27 cellular contexts compared by ENCODE assay signal in genomic region chr1:113124366-113124765, GRCh38. TPM values are rescaled to one million over a fixed set of nuclear protein-coding genes. Genes with fewer than 3 reads are reported as not detected.
DNase-seq lines count a peak whose midpoint lies in the region; ATAC-seq, FAIRE-seq and TF ChIP-seq lines count a peak whose summit lies in the region.
"Had no signal": no experiment of that assay in that cellular context is flagged by ENCODE, and none has a peak within 500 bp of the region (broad histone marks: within the 10 kb centered on the region; RNA-seq: fewer than 3 reads in every experiment).

No MANE protein-coding gene starts in this region.

- no peak overlapping the region for H2AFZ ChIP-seq in HepG2 (ENCODE audit: low read length)
- no peak overlapping the region for H2AFZ ChIP-seq in smooth muscle cell (ENCODE audit: low read depth)
- H2AFZ ChIP-seq: GM23248 had no signal

- H3K9ac ChIP-seq in HepG2 (ENCODE audit: insufficient read depth, low read depth, low read length) = no peak overlapping the region
- no peak overlapping the region for H3K9ac ChIP-seq in muscle layer of colon (ENCODE audit: low read length)
- H3K9ac ChIP-seq in smooth muscle cell (ENCODE audit: low read depth) = no peak overlapping the region
- H3K9ac ChIP-seq: GM23248 had no signal

- H3K27me3 Mint-ChIP-seq in activated T-helper 1 cell treated with anti-CD3 and anti-CD28 coated beads, Interleukin-12 subunit alpha, Interleukin-12 subunit beta, Interleukin-2, Interleukin-4 antibody, amounts not matched to agents 30 ng/mL and 10 ng/mL and 1 ng/mL, durations not matched to agents 14 hours and 24 hours and 36 hours (ENCODE audit: insufficient read depth) = no peaks in the 10 kb centered on the region
- H3K27me3 Mint-ChIP-seq in stimulated activated memory B cell treated with anti-CD40 and anti-IgM and Interleukin-4, amounts not matched to agents 10 μg/mL and 1 μg/mL and 100 μg/mL, for 72 hours = no peaks in the 10 kb centered on the region
- H3K27me3 Mint-ChIP-seq: B cell had no signal

- H3K4me1 ChIP-seq in HepG2 (ENCODE audit: insufficient read depth, low read length) (peaks cover 18% of the 10 kb centered on the region), right lobe of liver (peaks cover 0 to 27% (median 0%) of the 10 kb centered on the region in 4 donors), muscle layer of colon (ENCODE audit: insufficient read depth, low read length) (peaks cover 9% of the 10 kb centered on the region), smooth muscle cell (ENCODE audit: low read depth) (no peaks in the 10 kb centered on the region)
- H3K4me1 ChIP-seq: Caco-2 had no signal

- no peak for DNase-seq in HepG2 (ENCODE audit: low spot score)
- DNase-seq in right lobe of liver = no peak
- DNase-seq in smooth muscle cell (lab: John Stamatoyannopoulos, UW; ENCODE audit: unreplicated experiment) = no peak
- no peak for DNase-seq in activated T-helper 1 cell treated with anti-CD3 and anti-CD28 coated beads, Interleukin-12 subunit alpha, Interleukin-12 subunit beta, Interleukin-2, Interleukin-4 antibody, amounts not matched to agents 30 ng/mL and 10 ng/mL and 1 ng/mL, durations not matched to agents 14 hours and 24 hours and 36 hours (ENCODE audit: low spot score)
- DNase-seq in T-helper 2 cell = no peak
- DNase-seq: Caco-2; CD8-positive, alpha-beta T cell; DMS79 treated with DMSO at 0.1 percent for 48 hours; GF-D8; H7; KG1; NCI-H1105 treated with DMSO at 0.1 percent for 48 hours; NCI-H1694; NCI-H2029 treated with DMSO at 0.1 percent for 48 hours; NCI-H526 treated with DMSO at 0.1 percent for 48 hours; SHP77 had no signal

- H3K36me3 ChIP-seq in HepG2 (replicated peaks in 1 of 2; ENCODE audit: control insufficient read depth in 1 of 2, insufficient read depth in 2 of 2, low read length in 2 of 2) (peaks cover 13 to 38% of the 10 kb centered on the region in 2 experiments), right lobe of liver (peaks cover 0 to 41% (median 20%) of the 10 kb centered on the region in 4 donors), muscle layer of colon (ENCODE audit: insufficient read depth, low read length) (peaks cover 41% of the 10 kb centered on the region), smooth muscle cell (ENCODE audit: low read depth) (peaks cover 6% of the 10 kb centered on the region)

- TF ChIP-seq EP300 in HepG2 (IDR thresholded peaks at IDR 0.05; ENCODE audit: low read depth in 2 of 2, low read length in 2 of 2) = no peak
- TF ChIP-seq EP300 in HepG2 (CRISPR knock-in tag; IDR thresholded peaks at IDR 0.05; ENCODE audit: borderline replicate concordance) = no peak

- H3K4me3 Mint-ChIP-seq in activated T-helper 1 cell treated with anti-CD3 and anti-CD28 coated beads, Interleukin-12 subunit alpha, Interleukin-12 subunit beta, Interleukin-2, Interleukin-4 antibody, amounts not matched to agents 30 ng/mL and 10 ng/mL and 1 ng/mL, durations not matched to agents 14 hours and 24 hours and 36 hours = no peak overlapping the region
- no peak overlapping the region for H3K4me3 Mint-ChIP-seq in stimulated activated memory B cell treated with anti-CD40 and anti-IgM and Interleukin-4, amounts not matched to agents 10 μg/mL and 1 μg/mL and 100 μg/mL, for 72 hours
- H3K4me3 Mint-ChIP-seq: B cell; CD8-positive, alpha-beta T cell had no signal

- H3K9me3 ChIP-seq in HepG2 (ENCODE audit: low read length) (no peaks in the 10 kb centered on the region), right lobe of liver (no peaks in the 10 kb centered on the region), muscle layer of colon (ENCODE audit: low read length) (no peaks in the 10 kb centered on the region), smooth muscle cell (replicated peaks; ENCODE audit: low read depth) (no peaks in the 10 kb centered on the region)
- H3K9me3 ChIP-seq: Caco-2, MG63 had no signal

- intact Hi-C loops in HepG2 (cut with micrococcal nuclease; ENCODE audit: unreplicated experiment) (no loop called here), right lobe of liver (cut with DNase I) (no loop called here)
- intact Hi-C loops in activated T-helper 1 cell treated with anti-CD3 and anti-CD28 coated beads, Interleukin-12 subunit alpha, Interleukin-12 subunit beta, Interleukin-2, Interleukin-4 antibody, amounts not matched to agents 30 ng/mL and 10 ng/mL and 1 ng/mL, durations not matched to agents 14 hours and 24 hours and 36 hours (cut with micrococcal nuclease) = no loop called here

- no peak for FAIRE-seq in HepG2 (lab: Jason Lieb, UNC)
- FAIRE-seq: GM12892, HTR-8/SVneo had no signal

- WGBS in HepG2 (ENCODE audit: low lambda C conversion rate) = 67% methylated on average over 1 of the region's 1 CpG
- 33% methylated on average over 1 of the region's 1 CpG for WGBS in right lobe of liver (ENCODE audit: insufficient coverage, low coverage, low lambda C conversion rate, missing lambda C conversion rate)
- 56% methylated on average over 1 of the region's 1 CpG for WGBS in smooth muscle cell (ENCODE audit: low lambda C conversion rate)

- ATAC-seq in HepG2 (no peak), right lobe of liver (no peak), GM21360 (IDR thresholded peaks at IDR 0.05; ENCODE audit: unreplicated experiment) (no peak)
- no peak for ATAC-seq in stimulated activated memory B cell treated with anti-CD40 and anti-IgM and Interleukin-4, amounts not matched to agents 10 μg/mL and 1 μg/mL and 100 μg/mL, for 72 hours
- ATAC-seq: CD8-positive, alpha-beta T cell had no signal

- no peaks in the 10 kb centered on the region for H4K20me1 ChIP-seq in HepG2 (ENCODE audit: insufficient read depth, low read length)
- no peaks in the 10 kb centered on the region for H4K20me1 ChIP-seq in smooth muscle cell (ENCODE audit: low read depth)

- H3K27ac ChIP-seq in HepG2 (ENCODE audit: extremely low read length, insufficient read depth, low read length) (no peak overlapping the region), right lobe of liver (no peak overlapping the region), muscle layer of colon (ENCODE audit: low read depth, low read length) (peak overlapping the region; percentile 50), smooth muscle cell (ENCODE audit: low read depth) (peak overlapping the region; percentile 67)
- H3K27ac ChIP-seq: 22Rv1, C4-2B, GM23248, RWPE1 had no signal

- no peak overlapping the region for H3K27ac Mint-ChIP-seq in activated T-helper 1 cell treated with anti-CD3 and anti-CD28 coated beads, Interleukin-12 subunit alpha, Interleukin-12 subunit beta, Interleukin-2, Interleukin-4 antibody, amounts not matched to agents 30 ng/mL and 10 ng/mL and 1 ng/mL, durations not matched to agents 14 hours and 24 hours and 36 hours
- no peak overlapping the region for H3K27ac Mint-ChIP-seq in stimulated activated memory B cell treated with anti-CD40 and anti-IgM and Interleukin-4, amounts not matched to agents 10 μg/mL and 1 μg/mL and 100 μg/mL, for 72 hours
- H3K27ac Mint-ChIP-seq: B cell; CD8-positive, alpha-beta T cell had no signal

- no peaks in the 10 kb centered on the region for H3K4me1 Mint-ChIP-seq in activated T-helper 1 cell treated with anti-CD3 and anti-CD28 coated beads, Interleukin-12 subunit alpha, Interleukin-12 subunit beta, Interleukin-2, Interleukin-4 antibody, amounts not matched to agents 30 ng/mL and 10 ng/mL and 1 ng/mL, durations not matched to agents 14 hours and 24 hours and 36 hours (ENCODE audit: low read depth)
- H3K4me1 Mint-ChIP-seq in stimulated activated memory B cell treated with anti-CD40 and anti-IgM and Interleukin-4, amounts not matched to agents 10 μg/mL and 1 μg/mL and 100 μg/mL, for 72 hours = no peaks in the 10 kb centered on the region
- H3K4me1 Mint-ChIP-seq: B cell had no signal

- no peak overlapping the region for H3K4me3 ChIP-seq in HepG2 (replicated peaks in 1 of 3; ENCODE audit: insufficient read depth in 1 of 3, low read depth in 2 of 3, low read length in 3 of 3)
- no peak overlapping the region for H3K4me3 ChIP-seq in right lobe of liver
- H3K4me3 ChIP-seq in muscle layer of colon (ENCODE audit: low read depth in 1 of 2, low read length in 2 of 2) = no peak overlapping the region
- no peak overlapping the region for H3K4me3 ChIP-seq in smooth muscle cell
- H3K4me3 ChIP-seq: GM23248, MG63 had no signal

- H3F3A ChIP-seq in smooth muscle cell (ENCODE audit: low read depth) = peaks cover 10% of the 10 kb centered on the region

- H3K4me2 ChIP-seq in HepG2 (ENCODE audit: low read depth, low read length) (no peak overlapping the region), smooth muscle cell (peak overlapping the region; percentile 15)

- no peak for TF ChIP-seq RAD21 in HepG2 (CRISPR knock-in tag; IDR thresholded peaks at IDR 0.05)

- TF ChIP-seq CTCF in HepG2 (CRISPR knock-in tag; IDR thresholded peaks at IDR 0.05) (no peak), right lobe of liver (IDR thresholded peaks at IDR 0.05) (no peak), smooth muscle cell (IDR thresholded peaks at IDR 0.05; ENCODE audit: borderline replicate concordance, insufficient read depth, poor library complexity, severe bottlenecking) (no peak)

- no peak for TF ChIP-seq POLR2A in HepG2 (IDR thresholded peaks at IDR 0.05; ENCODE audit: insufficient read depth in 1 of 2, low read depth in 2 of 2, low read length in 2 of 2)
- no peak for TF ChIP-seq POLR2A in right lobe of liver (IDR thresholded peaks at IDR 0.05)

- H3K36me3 Mint-ChIP-seq in activated T-helper 1 cell treated with anti-CD3 and anti-CD28 coated beads, Interleukin-12 subunit alpha, Interleukin-12 subunit beta, Interleukin-2, Interleukin-4 antibody, amounts not matched to agents 30 ng/mL and 10 ng/mL and 1 ng/mL, durations not matched to agents 14 hours and 24 hours and 36 hours (ENCODE audit: low read depth) = peaks cover 33% of the 10 kb centered on the region
- H3K36me3 Mint-ChIP-seq in stimulated activated memory B cell treated with anti-CD40 and anti-IgM and Interleukin-4, amounts not matched to agents 10 μg/mL and 1 μg/mL and 100 μg/mL, for 72 hours = peaks cover 58% of the 10 kb centered on the region

- H3K27me3 ChIP-seq in HepG2 (ENCODE audit: control insufficient read depth in 1 of 2, insufficient read depth in 2 of 2, low read length in 2 of 2) (no peaks in the 10 kb centered on the region), right lobe of liver (no peaks in the 10 kb centered on the region), muscle layer of colon (ENCODE audit: control insufficient read depth in 1 of 2, insufficient read depth in 2 of 2, low read length in 2 of 2) (no peaks in the 10 kb centered on the region), smooth muscle cell (ENCODE audit: low read depth) (no peaks in the 10 kb centered on the region)
- H3K27me3 ChIP-seq: MG63 had no signal

- no peaks in the 10 kb centered on the region for H3K79me2 ChIP-seq in HepG2 (ENCODE audit: insufficient read depth, low read length)
- H3K79me2 ChIP-seq in smooth muscle cell (ENCODE audit: low read depth) = no peaks in the 10 kb centered on the region

- no peaks in the 10 kb centered on the region for H3K9me3 Mint-ChIP-seq in activated T-helper 1 cell treated with anti-CD3 and anti-CD28 coated beads, Interleukin-12 subunit alpha, Interleukin-12 subunit beta, Interleukin-2, Interleukin-4 antibody, amounts not matched to agents 30 ng/mL and 10 ng/mL and 1 ng/mL, durations not matched to agents 14 hours and 24 hours and 36 hours
- H3K9me3 Mint-ChIP-seq in stimulated activated memory B cell treated with anti-CD40 and anti-IgM and Interleukin-4, amounts not matched to agents 10 μg/mL and 1 μg/mL and 100 μg/mL, for 72 hours = no peaks in the 10 kb centered on the region
- H3K9me3 Mint-ChIP-seq: CD8-positive, alpha-beta T cell had no signal

- in situ Hi-C loops in HepG2 (cut with HindIII; ENCODE audit: extremely low pct_ligation_motif_present, low pct_unique_long_range_greater_than_20kb) = no loop called here

- POLR2A ChIA-PET in HepG2 (lab: Yijun Ruan, JAX) = no interaction called here

- TSS peak; percentile 14 for BruUV-seq in HepG2 (replicated peaks; lab: Mats Ljungman, UMichigan)

- CTCF ChIA-PET in HepG2 (lab: Yijun Ruan, JAX; ENCODE audit: low intra/inter-chr PET ratio, low total read pairs) = no interaction called here

RNA-seq across cellular contexts. Expression of gene LRIG2, which starts 51.4 kb away (rescaled TPM):
- total RNA-seq in HepG2 (2016; rRNA removed; fragmentation: Illumina TruSeq; extraction: Trizol) = 3.3 and 8.1 TPM in 2 replicates
- total RNA-seq in HepG2 (2016; cell fraction: cytosol; rRNA removed; fragmentation: Illumina TruSeq; extraction: Trizol; ENCODE audit: low read depth) = 3.3 and 3.6 TPM in 2 replicates
- 4.1 and 7.4 TPM in 2 replicates for total RNA-seq in HepG2 (2016; cell fraction: insoluble cytoplasmic fraction; rRNA removed; fragmentation: Illumina TruSeq; extraction: Trizol)
- total RNA-seq in HepG2 (2016; cell fraction: membrane; rRNA removed; fragmentation: Illumina TruSeq; extraction: Trizol) = 3.8 and 4.3 TPM in 2 replicates
- total RNA-seq in HepG2 (2016; cell fraction: nucleus; rRNA removed; fragmentation: Illumina TruSeq; extraction: Trizol) = 13.3 and 14.4 TPM in 2 replicates
- polyA plus RNA-seq in HepG2 (2011; rRNA removed) = 12.2 and 14.2 TPM in 2 replicates
- polyA plus RNA-seq in HepG2 (2011; cell fraction: cytosol; rRNA removed) = 6.7 and 8.7 TPM in 2 replicates
- polyA plus RNA-seq in HepG2 (2011; cell fraction: nucleus; rRNA removed) = 16.4 and 16.6 TPM in 2 replicates
- polyA plus RNA-seq in HepG2 (2012) = 6.2 and 6.8 TPM in 2 replicates
- 0.43 and 0.47 TPM in 2 replicates for polyA plus RNA-seq in HepG2 (2016; cell fraction: cytosol; fragmentation: Illumina TruSeq; extraction: Trizol; ENCODE audit: low read depth)
- 1.8 and 2.6 TPM in 2 replicates for polyA plus RNA-seq in HepG2 (2016; cell fraction: insoluble cytoplasmic fraction; fragmentation: Illumina TruSeq; extraction: Trizol; ENCODE audit: low read depth)
- polyA plus RNA-seq in HepG2 (2016; cell fraction: membrane; fragmentation: Illumina TruSeq; extraction: Trizol; ENCODE audit: low read depth) = 0.72 and 0.82 TPM in 2 replicates
- 18.2 and 20.6 TPM in 2 replicates for polyA plus RNA-seq in HepG2 (2016; cell fraction: nucleus; fragmentation: Illumina TruSeq; extraction: Trizol; ENCODE audit: insufficient read depth, low read depth)
- polyA minus RNA-seq in HepG2 (2011; rRNA and poly(A)+ RNA removed; ENCODE audit: low replicate concordance) = 21.0 and 29.4 TPM in 2 replicates
- polyA minus RNA-seq in HepG2 (2011; cell fraction: cytosol; rRNA and poly(A)+ RNA removed) = 9.3 and 12.0 TPM in 2 replicates
- 31.7 and 34.6 TPM in 2 replicates for polyA minus RNA-seq in HepG2 (2011; cell fraction: nucleus; rRNA and poly(A)+ RNA removed)
- 1 to 10 TPM; 3.4 to 7.2 (median 5.0) TPM for total RNA-seq in right lobe of liver
- total RNA-seq in smooth muscle cell = 10.6 and 19.0 TPM in 2 replicates
- polyA plus RNA-seq in smooth muscle cell = 4.2 and 5.9 TPM in 2 replicates
- total RNA-seq in activated T-helper 1 cell treated with anti-CD3 and anti-CD28 coated beads, Interleukin-12 subunit alpha, Interleukin-12 subunit beta, Interleukin-2, Interleukin-4 antibody, amounts not matched to agents 30 ng/mL and 10 ng/mL and 1 ng/mL, durations not matched to agents 14 hours and 24 hours and 36 hours = 11.2 and 12.3 TPM in 2 replicates

Comparison
In these comparisons a context has a peak if more than half of its experiments do, and no peak if none do; other contexts are left out.
1. H3K27ac ChIP-seq: peak in muscle layer of colon (single experiment) and smooth muscle cell (single experiment); none in HepG2 (single experiment) and right lobe of liver (0 of 3).